In genomic region chr9:73038613-73039012, GRCh38 we compare ENCODE assay signal across 9 cellular contexts.
DNase-seq lines count a peak whose midpoint lies in the region; ATAC-seq and TF ChIP-seq lines count a peak whose summit lies in the region.
"Had no signal": no experiment of that assay in that cellular context is flagged by ENCODE, and none has a peak within 500 bp of the region (broad histone marks: within the 10 kb centered on the region; RNA-seq: fewer than 3 reads in every experiment).

No MANE protein-coding gene starts in this region.

- DNase-seq in SW480 (ENCODE audit: low spot score) (peak; percentile 5), fibroblast of pulmonary artery (ENCODE audit: low read depth) (peak; percentile 58), myocyte (ENCODE audit: low read depth) (peak; percentile 86), OCI-M1 (lab: John Stamatoyannopoulos, UW) (no peak)

- H3K4me3 ChIP-seq in fibroblast of pulmonary artery (replicated peaks; ENCODE audit: low read depth, low read length) (no peak overlapping the region), urinary bladder (ENCODE audit: low read depth, low read length) (no peak overlapping the region)

- H3K36me3 ChIP-seq in urinary bladder (ENCODE audit: insufficient read depth): no peaks in the 10 kb centered on the region

- peak overlapping the region; percentile 83 for H3K27ac ChIP-seq in urinary bladder (ENCODE audit: low read depth)

- TF ChIP-seq CTCF in fibroblast of pulmonary artery (IDR thresholded peaks at IDR 0.05; ENCODE audit: low read length, missing control alignments): no peak

- no peaks in the 10 kb centered on the region for H3K4me1 ChIP-seq in urinary bladder (ENCODE audit: insufficient read depth)

- 13% methylated on average over 2 of the region's 2 CpGs for WGBS in urinary bladder

- ATAC-seq in HG03520 (IDR thresholded peaks at IDR 0.05; ENCODE audit: unreplicated experiment) (no peak), GM18868 (IDR thresholded peaks at IDR 0.05; ENCODE audit: unreplicated experiment) (no peak), HG02610 (IDR thresholded peaks at IDR 0.05; ENCODE audit: unreplicated experiment) (no peak)
- ATAC-seq: stimulated activated memory B cell treated with anti-CD40 and anti-IgM and Interleukin-4, amounts not matched to agents 10 μg/mL and 1 μg/mL and 100 μg/mL, for 72 hours had no signal
